ENCODE assay signal across 1 cellular context in genomic region chr2:47741101-47741500, GRCh38.
TF ChIP-seq lines count a peak whose summit lies in the region.

No MANE protein-coding gene starts in this region.

TF ChIP-seq in H1, 55 proteins besides CTCF, POLR2A, EP300 and RAD21 (continued from another document):
- TF ChIP-seq RNF2 (IDR thresholded peaks at IDR 0.05; ENCODE audit: borderline replicate concordance, low read depth, low read length, missing control alignments, poor library complexity, severe bottlenecking) = no peak
- TF ChIP-seq KDM5A (IDR thresholded peaks at IDR 0.05; ENCODE audit: low read length) = no peak
- TF ChIP-seq SIN3A (conservative IDR thresholded peaks at IDR 0.05 in 1 of 2, IDR thresholded peaks at IDR 0.05 in 1 of 2; ENCODE audit: low read depth in 1 of 2, low read length in 2 of 2) = no peak
- no peak for TF ChIP-seq BCL11A (IDR thresholded peaks at IDR 0.05; ENCODE audit: low read depth in 2 of 2, low read length in 2 of 2)
- TF ChIP-seq CHD7 (IDR thresholded peaks at IDR 0.05; ENCODE audit: insufficient replicate concordance, low read length) = no peak
- no peak for TF ChIP-seq NRF1 (IDR thresholded peaks at IDR 0.05; ENCODE audit: low read depth, low read length)
- no peak for TF ChIP-seq TBP (IDR thresholded peaks at IDR 0.05; ENCODE audit: low read depth, low read length)
